12 cellular contexts compared by ENCODE assay signal in the genomic region with DNA sequence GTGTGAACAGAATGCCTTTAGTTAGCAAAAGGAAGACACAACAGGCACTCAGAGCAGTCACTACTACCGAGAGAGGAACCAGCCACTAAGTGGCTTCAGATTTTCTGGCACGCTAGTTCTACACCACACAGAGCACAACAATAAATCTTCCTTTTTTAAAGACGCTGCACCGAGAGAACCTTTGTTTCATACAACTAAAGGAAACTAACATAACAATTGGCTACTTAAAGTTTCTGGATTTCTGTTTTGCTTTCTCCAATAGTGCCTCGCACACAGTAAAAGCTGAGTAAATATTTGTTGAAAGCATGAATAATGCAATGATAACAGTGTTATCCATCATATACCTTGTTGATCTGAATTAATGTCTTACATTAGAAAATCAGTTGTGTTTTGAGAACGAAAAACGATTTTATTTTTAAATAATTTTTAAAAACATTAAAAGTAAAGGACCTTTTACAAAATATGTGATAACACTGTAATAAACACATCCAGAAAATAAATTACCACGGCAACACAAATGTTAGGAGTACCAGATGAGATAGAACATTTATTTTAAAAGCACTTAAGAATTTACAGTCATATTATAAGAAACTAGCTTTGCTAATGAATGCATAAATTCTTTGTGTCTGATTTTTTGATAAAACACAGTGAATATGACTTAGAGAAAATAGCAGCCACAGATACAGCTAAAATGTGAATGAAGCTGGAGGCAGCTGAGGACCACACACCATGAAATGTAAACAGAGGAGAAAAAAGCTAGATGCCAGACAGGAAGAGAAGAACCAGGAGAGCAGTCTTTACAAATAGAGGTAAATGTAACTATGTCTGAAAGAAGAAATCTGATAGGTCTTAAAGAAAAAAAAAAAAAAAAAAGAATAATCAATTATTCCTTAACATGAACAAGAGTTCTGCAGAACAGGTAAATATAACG. TPM values are rescaled to one million over a fixed set of nuclear protein-coding genes. Genes with fewer than 3 reads are reported as not detected.
DNase-seq lines count a peak whose midpoint lies in the region; ATAC-seq and TF ChIP-seq lines count a peak whose summit lies in the region.
"Had no signal": no experiment of that assay in that cellular context is flagged by ENCODE, and none has a peak within 500 bp of the region (broad histone marks: within the 10 kb centered on the region; RNA-seq: fewer than 3 reads in every experiment).

No MANE protein-coding gene starts in this region.

- H3K4me1 ChIP-seq in GM23338 (ENCODE audit: insufficient read depth): peaks cover 34% of the 10 kb centered on the region

- H3K36me3 ChIP-seq in GM23338 (ENCODE audit: insufficient read depth): no peaks in the 10 kb centered on the region

- ATAC-seq in GM23338 (peak; percentile 99), left ventricle myocardium superior (no peak)
- no peak for ATAC-seq in stimulated activated naive CD8-positive, alpha-beta T cell treated with anti-CD3 and anti-CD28 coated beads, Interleukin-15, Interleukin-2, amounts not matched to agents 100 U/mL and 50 U/mL, for 24 hours
- ATAC-seq: activated CD8-positive, alpha-beta T cell treated with anti-CD3 and anti-CD28 coated beads, Interleukin-2, amount 10 ng/mL, durations not matched to agents 7 days and 5 days; activated naive CD4-positive, alpha-beta T cell treated with anti-CD3 and anti-CD28 coated beads, Interleukin-2, amount 50 U/mL, for 72 hours; effector memory CD8-positive, alpha-beta T cell had no signal

- no peaks in the 10 kb centered on the region for H3K9me2 ChIP-seq in GM23338 (ENCODE audit: insufficient read depth)

- no peaks in the 10 kb centered on the region for H3K9me3 Mint-ChIP-seq in GM23338
- H3K9me3 Mint-ChIP-seq in nephron: peaks cover 2% of the 10 kb centered on the region
- H3K9me3 Mint-ChIP-seq: activated naive CD4-positive, alpha-beta T cell treated with anti-CD3 and anti-CD28 coated beads, Interleukin-2, amount 50 U/mL, for 72 hours; effector memory CD8-positive, alpha-beta T cell; stimulated activated naive CD8-positive, alpha-beta T cell treated with anti-CD3 and anti-CD28 coated beads, Interleukin-15, Interleukin-2, amounts not matched to agents 100 ng/mL and 50 ng/mL, for 24 hours had no signal

- H3K27ac Mint-ChIP-seq in GM23338 (peak overlapping the region; percentile 18; the same call in 1 of the 2 replicates), nephron (peak overlapping the region; percentile 49 to 71 (median 56))
- H3K27ac Mint-ChIP-seq: activated CD8-positive, alpha-beta T cell treated with anti-CD3 and anti-CD28 coated beads, Interleukin-2, amount 10 ng/mL, durations not matched to agents 7 days and 5 days; activated naive CD4-positive, alpha-beta T cell treated with anti-CD3 and anti-CD28 coated beads, Interleukin-2, amount 50 U/mL, for 72 hours; effector memory CD8-positive, alpha-beta T cell; stimulated activated naive CD8-positive, alpha-beta T cell treated with anti-CD3 and anti-CD28 coated beads, Interleukin-15, Interleukin-2, amounts not matched to agents 100 ng/mL and 50 ng/mL, for 24 hours had no signal

- H4K20me1 ChIP-seq in GM23338 (replicated peaks; ENCODE audit: insufficient read depth): no peaks in the 10 kb centered on the region

- peak overlapping the region; percentile 55 for H3K4me2 ChIP-seq in GM23338

- TF ChIP-seq CTCF in GM23338 (conservative IDR thresholded peaks at IDR 0.05; ENCODE audit: low read depth in 2 of 2): no peak
- no peak for TF ChIP-seq CTCF in nephron (IDR thresholded peaks at IDR 0.05; ENCODE audit: unreplicated experiment in 3 of 3)

- H3K27ac ChIP-seq in GM23338 (ENCODE audit: low read depth): peak overlapping the region; percentile 82

- no peaks in the 10 kb centered on the region for H3K79me2 ChIP-seq in GM23338 (replicated peaks; ENCODE audit: insufficient read depth)

- H3K4me3 Mint-ChIP-seq in GM23338: peak overlapping the region; percentile 53
- peak overlapping the region in 1 of 3 experiments; percentile 10 for H3K4me3 Mint-ChIP-seq in nephron
- H3K4me3 Mint-ChIP-seq: activated CD8-positive, alpha-beta T cell treated with anti-CD3 and anti-CD28 coated beads, Interleukin-2, amount 10 ng/mL, durations not matched to agents 7 days and 5 days; effector memory CD8-positive, alpha-beta T cell; stimulated activated naive CD8-positive, alpha-beta T cell treated with anti-CD3 and anti-CD28 coated beads, Interleukin-15, Interleukin-2, amounts not matched to agents 100 ng/mL and 50 ng/mL, for 24 hours had no signal

- H3K4me1 Mint-ChIP-seq in GM23338 (peaks cover 51% of the 10 kb centered on the region), nephron (peaks cover 31% of the 10 kb centered on the region)

- H3K27me3 ChIP-seq in GM23338 (ENCODE audit: insufficient read depth): no peaks in the 10 kb centered on the region

- H3K4me3 ChIP-seq in GM23338: peak overlapping the region; percentile 34

- H3F3A ChIP-seq in GM23338 (replicated peaks; ENCODE audit: low read depth): no peaks in the 10 kb centered on the region

- no peak overlapping the region for H2AFZ ChIP-seq in GM23338

- peak; percentile 84 for DNase-seq in GM23338 (ENCODE audit: low spot score)
- DNase-seq in NCI-H1930 (lab: John Stamatoyannopoulos, UW): peak; percentile 74 to 82
- peak; percentile 29 for DNase-seq in amniotic epithelial cell (ENCODE audit: low read depth)
- DNase-seq in stimulated activated naive CD4-positive, alpha-beta T cell (lab: John Stamatoyannopoulos, UW): no peak
- no peak for DNase-seq in amygdala (lab: John Stamatoyannopoulos, UW)
- DNase-seq in stimulated activated naive CD8-positive, alpha-beta T cell treated with anti-CD3 and anti-CD28 coated beads, Interleukin-15, Interleukin-2, amounts not matched to agents 100 U/mL and 50 U/mL, for 24 hours: no peak
- DNase-seq in left ventricle myocardium superior: no peak
- DNase-seq: activated CD8-positive, alpha-beta T cell treated with anti-CD3 and anti-CD28 coated beads, Interleukin-2, amount 10 ng/mL, durations not matched to agents 7 days and 5 days; effector memory CD8-positive, alpha-beta T cell had no signal

- no peaks in the 10 kb centered on the region for H3K27me3 Mint-ChIP-seq in GM23338 (ENCODE audit: insufficient read depth, low read depth, poor library complexity)
- H3K27me3 Mint-ChIP-seq in nephron (ENCODE audit: low read depth): no peaks in the 10 kb centered on the region
- H3K27me3 Mint-ChIP-seq: effector memory CD8-positive, alpha-beta T cell; stimulated activated naive CD8-positive, alpha-beta T cell treated with anti-CD3 and anti-CD28 coated beads, Interleukin-15, Interleukin-2, amounts not matched to agents 100 ng/mL and 50 ng/mL, for 24 hours had no signal

- intact Hi-C loops in left ventricle myocardium superior (cut with micrococcal nuclease): no loop called here

- peaks cover 17% of the 10 kb centered on the region; the same call in 2 of the 3 replicates for H3K36me3 Mint-ChIP-seq in GM23338 (ENCODE audit: low read depth)
- peaks cover 51% of the 10 kb centered on the region for H3K36me3 Mint-ChIP-seq in nephron (ENCODE audit: low read depth)
- H3K36me3 Mint-ChIP-seq: activated naive CD4-positive, alpha-beta T cell treated with anti-CD3 and anti-CD28 coated beads, Interleukin-2, amount 50 U/mL, for 72 hours had no signal

TF ChIP-seq in GM23338, 12 proteins besides CTCF, POLR2A, EP300 and RAD21:
- TF ChIP-seq NANOG (IDR thresholded peaks at IDR 0.05; ENCODE audit: borderline replicate concordance): peak; percentile 90
- TF ChIP-seq POLR2AphosphoS5 (IDR thresholded peaks at IDR 0.05; ENCODE audit: low read depth): peak; percentile 18; the same call in 1 of the 2 replicates
- peak; percentile 19; the same call in 1 of the 2 replicates for TF ChIP-seq CREB1 (CRISPR knock-in tag; IDR thresholded peaks at IDR 0.05; ENCODE audit: low read depth)
- no peak for TF ChIP-seq EZH2 (IDR thresholded peaks at IDR 0.05; ENCODE audit: low read depth, unreplicated experiment)

RNA-seq across cellular contexts. Expression of a gene that starts 14.8 kb away (rescaled TPM):
- total RNA-seq in GM23338 (2014; rRNA removed; shearing (Covaris generic)): 7.4 and 10.1 TPM in 2 replicates
- 47.9 and 56.0 TPM in 2 replicates for polyA plus RNA-seq in GM23338 (2016; fragmentation: Nextera tagmentation; extraction: Ambion mirVana)
- total RNA-seq in left ventricle myocardium superior: 9.8 TPM

Comparison
In these comparisons a context has a peak if more than half of its experiments do, and no peak if none do; other contexts are left out.
1. DNase-seq: peak in GM23338 (single experiment), NCI-H1930 (2 of 2) and amniotic epithelial cell (single experiment); none in stimulated activated naive CD4-positive, alpha-beta T cell (0 of 6), amygdala (0 of 56), stimulated activated naive CD8-positive, alpha-beta T cell treated with anti-CD3 and anti-CD28 coated beads, Interleukin-15, Interleukin-2, amounts not matched to agents 100 U/mL and 50 U/mL, for 24 hours (single experiment) and left ventricle myocardium superior (single experiment).